8 cellular contexts compared by ENCODE assay signal in the genomic region with DNA sequence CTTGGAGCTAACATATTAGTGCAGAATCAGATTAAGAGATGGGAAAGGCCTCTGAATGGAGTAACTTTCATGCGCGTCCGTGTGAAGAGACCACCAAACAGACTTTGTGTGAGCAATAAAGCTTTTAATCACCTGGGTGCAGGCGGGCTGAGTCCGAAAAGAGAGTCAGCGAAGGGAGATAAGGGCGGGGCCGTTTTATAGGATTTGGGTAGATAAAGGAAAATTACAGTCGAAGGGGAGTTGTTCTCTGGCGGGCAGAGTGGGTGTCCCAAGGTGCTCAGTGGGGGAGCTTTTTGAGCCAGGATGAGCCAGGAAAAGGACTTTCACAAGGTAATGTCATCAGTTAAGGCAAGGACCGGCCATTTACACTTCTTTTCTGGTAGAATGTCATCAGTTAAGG. TPM values are rescaled to one million over a fixed set of nuclear protein-coding genes. Genes with fewer than 3 reads are reported as not detected.
DNase-seq lines count a peak whose midpoint lies in the region; ATAC-seq, FAIRE-seq and TF ChIP-seq lines count a peak whose summit lies in the region.
"Not testable (repeated sequence)": the region's sequence is repeated elsewhere in the genome, so short reads cannot be mapped to it uniquely, and the experiment has no call there.

No MANE protein-coding gene starts in this region.

- H3K79me2 ChIP-seq in PC-3 (ENCODE audit: low read length) (peaks cover 71% of the 10 kb centered on the region), GM12878 (ENCODE audit: control insufficient read depth, insufficient read depth, low read length) (peaks cover 40% of the 10 kb centered on the region), fibroblast of lung (ENCODE audit: control insufficient read depth, insufficient read depth, low read length) (peaks cover 69% of the 10 kb centered on the region)

- not testable (repeated sequence) for FAIRE-seq in GM12878 (lab: Jason Lieb, UNC)

- H3K4me1 ChIP-seq in PC-3 (ENCODE audit: insufficient read depth, low read length) (peaks cover 33% of the 10 kb centered on the region), psoas muscle (peaks cover 75% of the 10 kb centered on the region)
- H3K4me1 ChIP-seq in GM12878 (ENCODE audit: control insufficient read depth, insufficient read depth, low read length); fibroblast of lung (ENCODE audit: control insufficient read depth, extremely low read depth, insufficient read depth, low read length): not testable (repeated sequence)

- intact Hi-C loops in CD4-positive, alpha-beta T cell (cut with DNase I, micrococcal nuclease) = loop anchor here (2.0 to 10.0 kb wide), 6 partner anchors 74 to 1741 kb away; a partner anchor contains a TSS
- intact Hi-C loops in PC-3 (cut with micrococcal nuclease) = loop anchor here (5.0 kb wide), 2 partner anchors 176 to 361 kb away; no protein-coding TSS in a partner anchor
- intact Hi-C loops in activated CD4-positive, alpha-beta memory T cell treated with anti-CD3 and anti-CD28 coated beads for 36 hours (cut with micrococcal nuclease); GM12878 (cut with micrococcal nuclease; ENCODE audit: unreplicated experiment); psoas muscle (cut with DNase I): not testable (repeated sequence)

- not testable (repeated sequence) for H3F3A ChIP-seq in PC-3 (ENCODE audit: low read length, unreplicated experiment)

- H4K20me1 ChIP-seq in PC-3 (ENCODE audit: low read length); GM12878 (ENCODE audit: control insufficient read depth, insufficient read depth); fibroblast of lung (ENCODE audit: control insufficient read depth, extremely low read depth, insufficient read depth, low read length): not testable (repeated sequence)

- not testable (repeated sequence) for ATAC-seq in CD4-positive, alpha-beta T cell (ENCODE audit: poor library complexity); PC-3; GM12878; psoas muscle

- H3K36me3 ChIP-seq in PC-3 (ENCODE audit: low read depth, low read length); GM12878 (ENCODE audit: control insufficient read depth in 2 of 2, insufficient read depth in 2 of 2, low read length in 1 of 2); fibroblast of lung (ENCODE audit: control insufficient read depth, insufficient read depth, low read length); psoas muscle (ENCODE audit: insufficient read depth in 1 of 2, low read depth in 1 of 2): not testable (repeated sequence)

- not testable (repeated sequence) for H2AFZ ChIP-seq in PC-3 (ENCODE audit: low read length); GM12878 (ENCODE audit: control insufficient read depth, low read depth, low read length); fibroblast of lung (ENCODE audit: low read length)

- RAD21 ChIA-PET in GM12878 (lab: Charles Lee; ENCODE audit: unreplicated experiment) = interaction anchor here (0.7 to 1.4 kb wide), 2 partner anchors 30 to 54 kb away, joined by 3 read pairs; no protein-coding TSS in a partner anchor

- peak overlapping the region; percentile 81 for H3K4me3 Mint-ChIP-seq in CD4-positive, alpha-beta T cell
- peak overlapping the region; percentile 68 for H3K4me3 Mint-ChIP-seq in HFFc6
- H3K4me3 Mint-ChIP-seq in activated CD4-positive, alpha-beta memory T cell treated with anti-CD3 and anti-CD28 coated beads for 36 hours = not testable (repeated sequence)
- H3K4me3 Mint-ChIP-seq in mesothelial cell of epicardium = peak overlapping the region; percentile 25

- not testable (repeated sequence) for H3K27me3 ChIP-seq in CD4-positive, alpha-beta T cell (ENCODE audit: control insufficient read depth, insufficient read depth, low read length); PC-3 (ENCODE audit: low read length); GM12878 (replicated peaks in 1 of 2; ENCODE audit: control insufficient read depth in 2 of 2, insufficient read depth in 2 of 2, low read length in 1 of 2); fibroblast of lung (ENCODE audit: control insufficient read depth, insufficient read depth, low read length); psoas muscle (ENCODE audit: insufficient read depth in 3 of 3, low read length in 2 of 3)

- SMC1A ChIA-PET in GM12878 (lab: Charles Lee; ENCODE audit: uncharacterized antibody, unreplicated experiment) = interaction anchor here (1.0 to 1.6 kb wide), 2 partner anchors 194 to 419 kb away, joined by 3 to 4 read pairs; no protein-coding TSS in a partner anchor

- H3K36me3 Mint-ChIP-seq in CD4-positive, alpha-beta T cell (ENCODE audit: low read depth) = peaks cover 22% of the 10 kb centered on the region
- peaks cover 22% of the 10 kb centered on the region for H3K36me3 Mint-ChIP-seq in HFFc6 (ENCODE audit: low read depth)
- not testable (repeated sequence) for H3K36me3 Mint-ChIP-seq in activated CD4-positive, alpha-beta memory T cell treated with anti-CD3 and anti-CD28 coated beads for 36 hours; mesothelial cell of epicardium

- H3K4me1 Mint-ChIP-seq in CD4-positive, alpha-beta T cell (ENCODE audit: low read depth) = peaks cover 56% of the 10 kb centered on the region
- H3K4me1 Mint-ChIP-seq in HFFc6 (ENCODE audit: low read depth) (peaks cover 80% of the 10 kb centered on the region), mesothelial cell of epicardium (peaks cover 39% of the 10 kb centered on the region)
- peaks cover 45% of the 10 kb centered on the region for H3K4me1 Mint-ChIP-seq in activated CD4-positive, alpha-beta memory T cell treated with anti-CD3 and anti-CD28 coated beads for 36 hours (ENCODE audit: low read depth)

- over 99% methylated on average over 11 of the region's 11 CpGs for WGBS in GM12878 (ENCODE audit: insufficient coverage, insufficient replicate concordance, low lambda C conversion rate, missing lambda C conversion rate)
- WGBS in psoas muscle, 3 donors = 68 to 81% (median 80%) methylated on average over 9 to 11 of the region's 11 CpGs

- not testable (repeated sequence) for DNase-seq in CD4-positive, alpha-beta T cell; HFFc6; PC-3; activated CD4-positive, alpha-beta memory T cell treated with anti-CD3 and anti-CD28 coated beads for 36 hours; GM12878 (ENCODE audit: low read depth, low spot score); fibroblast of lung (ENCODE audit: low read depth in 2 of 2); mesothelial cell of epicardium (ENCODE audit: low spot score in 2 of 2, unreplicated experiment in 2 of 2); psoas muscle

- in situ Hi-C loops in GM12878 (cut with MboI) = not testable (repeated sequence)

- POLR2A ChIA-PET in CD4-positive, alpha-beta T cell (lab: Charles Lee); PC-3 (lab: Charles Lee; ENCODE audit: unreplicated experiment); activated CD4-positive, alpha-beta memory T cell treated with anti-CD3 and anti-CD28 coated beads for 36 hours (lab: Charles Lee): not testable (repeated sequence)
- POLR2A ChIA-PET in GM12878 (lab: Charles Lee) = interaction anchor here (0.7 kb wide), 1 partner anchor 136 kb away, joined by 4 read pairs; no protein-coding TSS in a partner anchor

- H3K27me3 Mint-ChIP-seq in CD4-positive, alpha-beta T cell; HFFc6 (ENCODE audit: insufficient read depth); activated CD4-positive, alpha-beta memory T cell treated with anti-CD3 and anti-CD28 coated beads for 36 hours; mesothelial cell of epicardium (ENCODE audit: low read depth): not testable (repeated sequence)

- TF ChIP-seq EP300 in GM12878 (IDR thresholded peaks at IDR 0.05; ENCODE audit: borderline replicate concordance in 1 of 2, control insufficient read depth in 1 of 2, low read depth in 2 of 2, low read length in 2 of 2) = not testable (repeated sequence)

- H3K9ac ChIP-seq in PC-3 (ENCODE audit: low read length); GM12878 (ENCODE audit: control insufficient read depth, insufficient read depth, low read length); fibroblast of lung (ENCODE audit: insufficient read depth, low read length): not testable (repeated sequence)

- H3K4me2 ChIP-seq in PC-3 (ENCODE audit: low read length) = peak overlapping the region; percentile 94; the same call in 1 of the 2 replicates
- peak overlapping the region; percentile 4; the same call in 1 of the 2 replicates for H3K4me2 ChIP-seq in GM12878 (ENCODE audit: control insufficient read depth, insufficient read depth)
- peak overlapping the region; percentile 1 for H3K4me2 ChIP-seq in fibroblast of lung (ENCODE audit: extremely low read depth, insufficient read depth, low read length)

- CTCF ChIA-PET in CD4-positive, alpha-beta T cell (lab: Charles Lee); PC-3 (lab: Charles Lee): not testable (repeated sequence)
- CTCF ChIA-PET in activated CD4-positive, alpha-beta memory T cell treated with anti-CD3 and anti-CD28 coated beads for 36 hours (lab: Charles Lee) = interaction anchor here (0.5 kb wide), 1 partner anchor 70 kb away, joined by 3 read pairs; no protein-coding TSS in a partner anchor
- CTCF ChIA-PET in GM12878 (lab: Yijun Ruan, JAX) = interaction anchor here (0.6 to 2.6 kb wide), 2 partner anchors 8 to 389 kb away, joined by 3 to 11 read pairs; no protein-coding TSS in a partner anchor

- H3K9me3 ChIP-seq in CD4-positive, alpha-beta T cell (ENCODE audit: control insufficient read depth, low read length); PC-3 (ENCODE audit: low read length); GM12878 (replicated peaks; ENCODE audit: control insufficient read depth, insufficient read depth, low read length); fibroblast of lung (ENCODE audit: control insufficient read depth, insufficient read depth, low read depth, low read length); psoas muscle: not testable (repeated sequence)

- not testable (repeated sequence) for H3K27ac ChIP-seq in CD4-positive, alpha-beta T cell (ENCODE audit: low read depth, low read length); PC-3 (ENCODE audit: low read length); GM12878 (ENCODE audit: control insufficient read depth, insufficient read depth); fibroblast of lung (ENCODE audit: insufficient read depth, low read length)
- H3K27ac ChIP-seq in psoas muscle = peak overlapping the region; percentile 99

- H3K9me2 ChIP-seq in PC-3 (replicated peaks; ENCODE audit: low read length) = not testable (repeated sequence)

- not testable (repeated sequence) for TF ChIP-seq RAD21 in GM12878 (IDR thresholded peaks at IDR 0.05; ENCODE audit: insufficient read depth, low read depth, low read length)

- not testable (repeated sequence) for H3K9me3 Mint-ChIP-seq in CD4-positive, alpha-beta T cell; HFFc6; activated CD4-positive, alpha-beta memory T cell treated with anti-CD3 and anti-CD28 coated beads for 36 hours; mesothelial cell of epicardium

- H3K27ac Mint-ChIP-seq in CD4-positive, alpha-beta T cell = peak overlapping the region; percentile 57
- peak overlapping the region; percentile 55 for H3K27ac Mint-ChIP-seq in HFFc6
- peak overlapping the region; percentile 13 for H3K27ac Mint-ChIP-seq in activated CD4-positive, alpha-beta memory T cell treated with anti-CD3 and anti-CD28 coated beads for 36 hours
- not testable (repeated sequence) for H3K27ac Mint-ChIP-seq in mesothelial cell of epicardium

- not testable (repeated sequence) for H3K4me3 ChIP-seq in PC-3 (ENCODE audit: low read length); GM12878; fibroblast of lung (replicated peaks in 1 of 4; ENCODE audit: control extremely low read depth in 1 of 4, insufficient read depth in 1 of 4, low read depth in 3 of 4, low read length in 4 of 4)
- H3K4me3 ChIP-seq in psoas muscle = peak overlapping the region; percentile 94

- TF ChIP-seq POLR2A in GM12878 (IDR thresholded peaks at IDR 0.05; ENCODE audit: low read depth, low read length) = not testable (repeated sequence)

- not testable (repeated sequence) for TF ChIP-seq CTCF in CD4-positive, alpha-beta T cell (IDR thresholded peaks at IDR 0.05); HFFc6 (IDR thresholded peaks at IDR 0.05); PC-3 (conservative IDR thresholded peaks at IDR 0.05; ENCODE audit: low read depth, low read length); GM12878 (IDR thresholded peaks at IDR 0.05 in 2 of 3, conservative IDR thresholded peaks at IDR 0.05 in 1 of 3; ENCODE audit: control insufficient read depth in 2 of 3, extremely low read depth in 1 of 3, insufficient read depth in 1 of 3, low read depth in 3 of 3, low read length in 3 of 3); fibroblast of lung (conservative IDR thresholded peaks at IDR 0.05 in 1 of 2, IDR thresholded peaks at IDR 0.05 in 1 of 2; ENCODE audit: low read depth in 1 of 2, low read length in 2 of 2); mesothelial cell of epicardium (IDR thresholded peaks at IDR 0.05; ENCODE audit: unreplicated experiment); psoas muscle (IDR thresholded peaks at IDR 0.05)

- not testable (repeated sequence) for BruUV-seq in PC-3 (replicated peaks; lab: Mats Ljungman, UMichigan); GM12878 (replicated peaks; lab: Mats Ljungman, UMichigan)

RNA-seq across cellular contexts. Expression of a gene that starts 2.1 kb away (rescaled TPM):
- 10 to 100 TPM; 31.8 to 34.8 TPM for total RNA-seq in CD4-positive, alpha-beta T cell
- total RNA-seq in HFFc6 (2021; fragmentation: NEBNext Ultra II Directional; extraction: Animal tissue kit (Norgen Biotek cat#: 25700)) = 10 to 100 TPM; 62.1 to 76.5 (median 72.9) TPM
- 25.6 and 37.9 TPM in 2 replicates for total RNA-seq in PC-3 (2014; rRNA removed)
- total RNA-seq in activated CD4-positive, alpha-beta memory T cell treated with anti-CD3 and anti-CD28 coated beads for 36 hours = 10 to 100 TPM; 17.8 to 22.7 TPM
- 62.7 and 72.1 TPM in 2 replicates for total RNA-seq in GM12878 (2013; cell fraction: nucleolus; rRNA removed)
- total RNA-seq in GM12878 (2014; rRNA removed) = 16.0 and 20.0 TPM in 2 replicates
- total RNA-seq in GM12878 (2014; rRNA removed; fragmentation: Illumina TruSeq; extraction: Trizol) = 18.6 and 19.4 TPM in 2 replicates
- total RNA-seq in GM12878 (2021) = 17.0 and 18.1 TPM in 2 replicates
- polyA plus RNA-seq in GM12878 (2011; ENCODE audit: low read depth) = 8.5 TPM
- 22.8 and 36.0 TPM in 2 replicates for polyA plus RNA-seq in GM12878 (2011; rRNA removed)
- polyA plus RNA-seq in GM12878 (2011; cell fraction: cytosol; rRNA removed) = 7.4 and 7.8 TPM in 2 replicates
- polyA plus RNA-seq in GM12878 (2011; cell fraction: nucleus; rRNA removed) = 12.8 and 14.9 TPM in 2 replicates
- 10.6 and 13.0 TPM in 2 replicates for polyA plus RNA-seq in GM12878 (2012)
- polyA plus RNA-seq in GM12878 (2014; fragmentation: Illumina TruSeq; extraction: Trizol) = 12.6 and 15.5 TPM in 2 replicates
- 10 to 100 TPM; 13.5 to 16.2 TPM for polyA plus RNA-seq in GM12878 (2014; fragmentation: Nextera tagmentation; extraction: Ambion mirVana)
- 8.2 and 9.8 TPM in 2 replicates for polyA plus RNA-seq in GM12878 (2014; rRNA removed)
- 10 to 100 TPM; 20.6 to 23.2 TPM for polyA plus RNA-seq in GM12878 (2016; fragmentation: Nextera tagmentation; extraction: Ambion mirVana)
- polyA minus RNA-seq in GM12878 (2011; rRNA and poly(A)+ RNA removed) = 13.8 and 39.4 TPM in 2 replicates
- polyA minus RNA-seq in GM12878 (2011; cell fraction: cytosol; rRNA and poly(A)+ RNA removed) = 5.5 and 8.2 TPM in 2 replicates
- 12.9 and 15.3 TPM in 2 replicates for polyA minus RNA-seq in GM12878 (2011; cell fraction: nucleus; rRNA and poly(A)+ RNA removed)
- 80.1 and 121 TPM in 2 replicates for total RNA-seq in fibroblast of lung
- 54.9 and 55.7 TPM in 2 replicates for polyA plus RNA-seq in fibroblast of lung
- polyA plus RNA-seq in fibroblast of lung (2012) = 33.9 and 35.2 TPM in 2 replicates
- 8.2 and 12.6 TPM in 2 replicates for polyA minus RNA-seq in fibroblast of lung (ENCODE audit: low replicate concordance)
- total RNA-seq in mesothelial cell of epicardium = 31.6 to 34.0 TPM (median 32.7 TPM) in 3 replicates
- total RNA-seq in psoas muscle = 10 to 100 TPM; 36.9 to 47.8 (median 40.5) TPM
- polyA plus RNA-seq in psoas muscle = 10 to 100 TPM in 2 of 3 donors, 1 to 10 TPM in 1; 9.9 to 29.3 (median 19.5) TPM

Comparison
In these comparisons a context has a peak if more than half of its experiments do, and no peak if none do; other contexts are left out.
1. H3K4me2 ChIP-seq: peak in every context shown above with its lines; median percentile 94 in PC-3; 4 in GM12878; 1 in fibroblast of lung.